Comparison of ENCODE assay signal across 26 cellular contexts in the genomic region with DNA sequence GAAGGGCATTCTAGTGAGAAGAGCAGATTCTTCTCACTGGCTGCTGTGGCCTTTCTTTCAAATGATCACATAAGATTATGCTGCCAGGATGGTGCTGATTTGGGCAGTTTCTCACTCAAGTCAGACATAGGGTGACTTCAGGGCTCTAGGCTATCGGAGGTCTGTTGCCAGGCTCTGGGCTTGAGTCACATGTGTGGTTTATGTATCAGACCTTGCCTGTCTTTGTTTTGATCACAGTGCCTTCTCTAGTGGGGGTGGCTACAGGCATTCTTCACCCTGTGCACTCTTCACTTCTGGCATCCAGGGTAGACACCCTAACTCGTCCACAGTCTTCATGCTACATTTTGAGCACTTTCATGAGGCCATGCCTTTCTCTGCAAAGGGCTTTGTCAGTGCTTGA.
A peak's percentile ranks its signal among the peaks of the same experiment; 100 is the strongest.
DNase-seq lines count a peak whose midpoint lies in the region; ATAC-seq and TF ChIP-seq lines count a peak whose summit lies in the region.
"Had no signal": no experiment of that assay in that cellular context is flagged by ENCODE, and none has a peak within 500 bp of the region (broad histone marks: within the 10 kb centered on the region; RNA-seq: fewer than 3 reads in every experiment).

No MANE protein-coding gene starts in this region.

- DNase-seq in ELR (ENCODE audit: low read depth): peak; percentile 0
- no peak for DNase-seq in RWPE2 (ENCODE audit: low spot score)
- peak; percentile 11 for DNase-seq in epithelial cell of esophagus (ENCODE audit: low read depth)
- DNase-seq in activated CD8-positive, alpha-beta memory T cell treated with anti-CD3 and anti-CD28 coated beads, Interleukin-2, amount 10 ng/mL, durations not matched to agents 7 days and 5 days: no peak
- DNase-seq in MG63: no peak
- DNase-seq: AML-193; Calu3; CD8-positive, alpha-beta memory T cell; DMS153; GDM1; H9; HFFc6; IMR-90; NCI-H1694; NCI-H2081 treated with DMSO at 0.1 percent for 48 hours; NCI-H2171 treated with DMSO at 0.1 percent for 48 hours; NCI-H524 treated with DMSO at 0.1 percent for 48 hours; OCI-M1; Right ventricle myocardium superior; SW 1271 had no signal

- no peak overlapping the region for H3K27ac ChIP-seq in RWPE2 (ENCODE audit: poor library complexity, severe bottlenecking)
- H3K27ac ChIP-seq: C4-2B, HL-60, KMS-11, SK-N-MC had no signal

- peak; percentile 27; the same call in 1 of the 3 replicates for ATAC-seq in RWPE2 (ENCODE audit: low read depth)
- ATAC-seq in stimulated activated memory B cell treated with anti-CD40 and anti-IgM and Interleukin-4, amounts not matched to agents 10 μg/mL and 1 μg/mL and 100 μg/mL, for 72 hours: peak; percentile 24
- no peak for ATAC-seq in GM18861 (IDR thresholded peaks at IDR 0.05; ENCODE audit: unreplicated experiment)
- no peak for ATAC-seq in activated CD8-positive, alpha-beta memory T cell treated with anti-CD3 and anti-CD28 coated beads, Interleukin-2, amount 10 ng/mL, durations not matched to agents 7 days and 5 days

- no peaks in the 10 kb centered on the region for H3K27me3 Mint-ChIP-seq in stimulated activated memory B cell treated with anti-CD40 and anti-IgM and Interleukin-4, amounts not matched to agents 10 μg/mL and 1 μg/mL and 100 μg/mL, for 72 hours
- H3K27me3 Mint-ChIP-seq in activated CD8-positive, alpha-beta memory T cell treated with anti-CD3 and anti-CD28 coated beads, Interleukin-2, amount 10 ng/mL, durations not matched to agents 7 days and 5 days: no peaks in the 10 kb centered on the region
- H3K27me3 Mint-ChIP-seq: CD8-positive, alpha-beta memory T cell had no signal

- H3K36me3 Mint-ChIP-seq in stimulated activated memory B cell treated with anti-CD40 and anti-IgM and Interleukin-4, amounts not matched to agents 10 μg/mL and 1 μg/mL and 100 μg/mL, for 72 hours: no peaks in the 10 kb centered on the region
- no peaks in the 10 kb centered on the region for H3K36me3 Mint-ChIP-seq in activated CD8-positive, alpha-beta memory T cell treated with anti-CD3 and anti-CD28 coated beads, Interleukin-2, amount 10 ng/mL, durations not matched to agents 7 days and 5 days
- H3K36me3 Mint-ChIP-seq: CD8-positive, alpha-beta memory T cell had no signal

- no peak overlapping the region for H3K4me3 Mint-ChIP-seq in stimulated activated memory B cell treated with anti-CD40 and anti-IgM and Interleukin-4, amounts not matched to agents 10 μg/mL and 1 μg/mL and 100 μg/mL, for 72 hours
- H3K4me3 Mint-ChIP-seq in activated CD8-positive, alpha-beta memory T cell treated with anti-CD3 and anti-CD28 coated beads, Interleukin-2, amount 10 ng/mL, durations not matched to agents 7 days and 5 days: no peak overlapping the region
- H3K4me3 Mint-ChIP-seq: CD8-positive, alpha-beta memory T cell; H9; HFFc6 had no signal

- peaks cover 9% of the 10 kb centered on the region for H3K4me1 Mint-ChIP-seq in stimulated activated memory B cell treated with anti-CD40 and anti-IgM and Interleukin-4, amounts not matched to agents 10 μg/mL and 1 μg/mL and 100 μg/mL, for 72 hours
- H3K4me1 Mint-ChIP-seq in activated CD8-positive, alpha-beta memory T cell treated with anti-CD3 and anti-CD28 coated beads, Interleukin-2, amount 10 ng/mL, durations not matched to agents 7 days and 5 days: no peaks in the 10 kb centered on the region
- H3K4me1 Mint-ChIP-seq: CD8-positive, alpha-beta memory T cell had no signal

- CTCF ChIA-PET in activated CD8-positive, alpha-beta memory T cell treated with anti-CD3 and anti-CD28 coated beads, Interleukin-2, amount 10 ng/mL, durations not matched to agents 7 days and 5 days (lab: Charles Lee): no interaction called here

- H3K27me3 ChIP-seq in RWPE2 (ENCODE audit: insufficient read depth, poor library complexity, severe bottlenecking) (no peaks in the 10 kb centered on the region), MG63 (no peaks in the 10 kb centered on the region)

- H3K9me3 Mint-ChIP-seq in stimulated activated memory B cell treated with anti-CD40 and anti-IgM and Interleukin-4, amounts not matched to agents 10 μg/mL and 1 μg/mL and 100 μg/mL, for 72 hours: no peaks in the 10 kb centered on the region
- H3K9me3 Mint-ChIP-seq in activated CD8-positive, alpha-beta memory T cell treated with anti-CD3 and anti-CD28 coated beads, Interleukin-2, amount 10 ng/mL, durations not matched to agents 7 days and 5 days (ENCODE audit: low read depth): peaks cover 1% of the 10 kb centered on the region
- H3K9me3 Mint-ChIP-seq: H9 had no signal

- no peaks in the 10 kb centered on the region for H3K36me3 ChIP-seq in RWPE2 (ENCODE audit: low read depth)
- H3K36me3 ChIP-seq in MG63: no peaks in the 10 kb centered on the region

- no peak overlapping the region for H3K4me3 ChIP-seq in RWPE2 (ENCODE audit: severe bottlenecking)
- H3K4me3 ChIP-seq in epithelial cell of esophagus (ENCODE audit: low read length): no peak overlapping the region
- H3K4me3 ChIP-seq in MG63: no peak overlapping the region
- H3K4me3 ChIP-seq: SK-N-MC had no signal

- no peak overlapping the region for H3K27ac Mint-ChIP-seq in stimulated activated memory B cell treated with anti-CD40 and anti-IgM and Interleukin-4, amounts not matched to agents 10 μg/mL and 1 μg/mL and 100 μg/mL, for 72 hours
- H3K27ac Mint-ChIP-seq in activated CD8-positive, alpha-beta memory T cell treated with anti-CD3 and anti-CD28 coated beads, Interleukin-2, amount 10 ng/mL, durations not matched to agents 7 days and 5 days: no peak overlapping the region
- H3K27ac Mint-ChIP-seq: HFFc6 had no signal

- H3K4me1 ChIP-seq in RWPE2 (ENCODE audit: insufficient read depth, poor library complexity, severe bottlenecking): no peaks in the 10 kb centered on the region

- TF ChIP-seq CTCF in RWPE2 (IDR thresholded peaks at IDR 0.05; ENCODE audit: poor library complexity, severe bottlenecking): no peak
- no peak for TF ChIP-seq CTCF in epithelial cell of esophagus (IDR thresholded peaks at IDR 0.05; ENCODE audit: insufficient read depth, low read depth, low read length, missing control alignments)

- H3K9me3 ChIP-seq in RWPE2 (ENCODE audit: severe bottlenecking) (no peaks in the 10 kb centered on the region), MG63 (no peaks in the 10 kb centered on the region)

Comparison
In these comparisons a context has a peak if more than half of its experiments do, and no peak if none do; other contexts are left out.
1. DNase-seq: peak in ELR (single experiment) and epithelial cell of esophagus (single experiment); none in RWPE2 (single experiment), activated CD8-positive, alpha-beta memory T cell treated with anti-CD3 and anti-CD28 coated beads, Interleukin-2, amount 10 ng/mL, durations not matched to agents 7 days and 5 days (single experiment) and MG63 (single experiment).
2. ATAC-seq: peak in RWPE2 (single experiment) and stimulated activated memory B cell treated with anti-CD40 and anti-IgM and Interleukin-4, amounts not matched to agents 10 μg/mL and 1 μg/mL and 100 μg/mL, for 72 hours (single experiment); none in GM18861 (single experiment) and activated CD8-positive, alpha-beta memory T cell treated with anti-CD3 and anti-CD28 coated beads, Interleukin-2, amount 10 ng/mL, durations not matched to agents 7 days and 5 days (single experiment).